8 cellular contexts compared by ENCODE assay signal in the genomic region with DNA sequence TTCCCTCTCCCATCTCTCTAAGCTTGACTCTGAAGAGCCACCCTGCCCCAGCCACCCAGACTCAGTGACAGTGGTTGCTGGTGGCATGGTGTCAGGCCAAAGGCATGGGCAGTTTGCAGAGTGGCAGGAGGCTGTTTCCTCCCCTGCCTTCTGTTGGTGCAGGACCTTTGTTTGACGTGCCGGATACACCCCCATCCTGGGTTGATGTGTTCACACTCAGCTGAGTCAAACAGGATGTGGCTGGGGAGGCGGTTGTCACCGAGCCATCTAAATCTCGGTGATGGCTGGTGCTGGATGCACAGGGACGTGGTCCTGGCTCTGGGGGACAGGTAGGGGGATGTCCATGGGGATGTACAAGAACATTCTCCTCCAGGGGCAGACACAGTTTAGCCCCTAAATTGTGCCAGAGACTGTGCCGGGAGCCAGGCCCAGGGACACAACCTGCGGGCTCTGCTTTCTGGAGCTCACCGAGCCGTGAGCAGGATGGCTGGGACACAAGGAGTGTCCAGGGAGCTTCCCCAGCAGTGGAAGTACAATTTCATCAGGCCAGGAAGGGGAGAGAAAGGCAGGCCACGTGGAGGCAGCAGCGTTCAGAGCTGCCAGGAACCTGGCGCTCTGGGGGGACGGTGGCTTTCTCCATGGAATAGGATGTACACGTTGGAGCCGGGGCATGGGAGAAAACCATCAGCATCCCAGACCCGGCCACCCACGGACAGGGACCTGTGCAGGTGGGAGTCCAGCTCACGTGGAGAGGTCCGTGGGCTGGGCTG.
A peak's percentile ranks its signal among the peaks of the same experiment; 100 is the strongest.
DNase-seq lines count a peak whose midpoint lies in the region; ATAC-seq and TF ChIP-seq lines count a peak whose summit lies in the region.

No MANE protein-coding gene starts in this region.

- peak overlapping the region; percentile 78 for H3K4me3 Mint-ChIP-seq in activated naive CD8-positive, alpha-beta T cell treated with anti-CD3 and anti-CD28 coated beads, Interleukin-2, amount 10 ng/mL, durations not matched to agents 7 days and 5 days

- peak; percentile 89 for DNase-seq in GM12865 (ENCODE audit: low read depth)
- peak; percentile 68 to 81 for DNase-seq in SW 1271 (lab: John Stamatoyannopoulos, UW)
- peak; percentile 81 for DNase-seq in activated naive CD8-positive, alpha-beta T cell treated with anti-CD3 and anti-CD28 coated beads, Interleukin-2, amount 10 ng/mL, durations not matched to agents 7 days and 5 days
- no peak for DNase-seq in left lobe of liver (ENCODE audit: low spot score)
- peak; percentile 42 for DNase-seq in stimulated activated CD8-positive, alpha-beta memory T cell treated with anti-CD3 and anti-CD28 coated beads, Interleukin-15, amount 100 ng/mL, for 24 hours (ENCODE audit: low read depth)
- no peak for DNase-seq in omental fat pad (ENCODE audit: low spot score)

- H3K27ac Mint-ChIP-seq in activated naive CD8-positive, alpha-beta T cell treated with anti-CD3 and anti-CD28 coated beads, Interleukin-2, amount 10 ng/mL, durations not matched to agents 7 days and 5 days: peak overlapping the region; percentile 91

- H3K27me3 Mint-ChIP-seq in activated naive CD8-positive, alpha-beta T cell treated with anti-CD3 and anti-CD28 coated beads, Interleukin-2, amount 10 ng/mL, durations not matched to agents 7 days and 5 days: no peaks in the 10 kb centered on the region

- H3K4me1 Mint-ChIP-seq in activated naive CD8-positive, alpha-beta T cell treated with anti-CD3 and anti-CD28 coated beads, Interleukin-2, amount 10 ng/mL, durations not matched to agents 7 days and 5 days: peaks cover 73% of the 10 kb centered on the region

- peak; percentile 68 for ATAC-seq in HG02852 (IDR thresholded peaks at IDR 0.05; ENCODE audit: unreplicated experiment)
- ATAC-seq in activated naive CD8-positive, alpha-beta T cell treated with anti-CD3 and anti-CD28 coated beads, Interleukin-2, amount 10 ng/mL, durations not matched to agents 7 days and 5 days (ENCODE audit: low read depth): peak; percentile 74
- ATAC-seq in left lobe of liver: peak; percentile 30
- ATAC-seq in omental fat pad (ENCODE audit: low FRiP score): no peak
- ATAC-seq in HG02973 (IDR thresholded peaks at IDR 0.05; ENCODE audit: unreplicated experiment): no peak

- TF ChIP-seq CTCF in GM12865 (IDR thresholded peaks at IDR 0.05; ENCODE audit: insufficient read depth, low read depth, low read length, missing control alignments) (no peak), omental fat pad (IDR thresholded peaks at IDR 0.05) (no peak)

- peaks cover 31% of the 10 kb centered on the region for H3K36me3 Mint-ChIP-seq in activated naive CD8-positive, alpha-beta T cell treated with anti-CD3 and anti-CD28 coated beads, Interleukin-2, amount 10 ng/mL, durations not matched to agents 7 days and 5 days

- POLR2A ChIA-PET in activated naive CD8-positive, alpha-beta T cell treated with anti-CD3 and anti-CD28 coated beads, Interleukin-2, amount 10 ng/mL, durations not matched to agents 7 days and 5 days (lab: Charles Lee): interaction anchor here (0.6 to 8.4 kb wide), 18 partner anchors 11 to 90 kb away, joined by 3 to 58 read pairs (median 6); no protein-coding TSS in a partner anchor

- H3K9me3 Mint-ChIP-seq in activated naive CD8-positive, alpha-beta T cell treated with anti-CD3 and anti-CD28 coated beads, Interleukin-2, amount 10 ng/mL, durations not matched to agents 7 days and 5 days: no peaks in the 10 kb centered on the region

- peak overlapping the region; percentile 9 for H3K4me3 ChIP-seq in GM12865 (ENCODE audit: low read depth, low read length)

Comparison
In these comparisons a context has a peak if more than half of its experiments do, and no peak if none do; other contexts are left out.
1. DNase-seq: peak in GM12865 (single experiment), SW 1271 (2 of 2), activated naive CD8-positive, alpha-beta T cell treated with anti-CD3 and anti-CD28 coated beads, Interleukin-2, amount 10 ng/mL, durations not matched to agents 7 days and 5 days (single experiment) and stimulated activated CD8-positive, alpha-beta memory T cell treated with anti-CD3 and anti-CD28 coated beads, Interleukin-15, amount 100 ng/mL, for 24 hours (single experiment); none in left lobe of liver (single experiment) and omental fat pad (single experiment).
2. ATAC-seq: peak in HG02852 (single experiment), activated naive CD8-positive, alpha-beta T cell treated with anti-CD3 and anti-CD28 coated beads, Interleukin-2, amount 10 ng/mL, durations not matched to agents 7 days and 5 days (single experiment) and left lobe of liver (single experiment); none in omental fat pad (single experiment) and HG02973 (single experiment).